1 cellular context compared by ENCODE assay signal in genomic region chr3:4264040-4264439, GRCh38.
TF ChIP-seq lines count a peak whose summit lies in the region.

No MANE protein-coding gene starts in this region.

TF ChIP-seq in GM23338, 12 proteins besides CTCF, POLR2A, EP300 and RAD21 (continued from another document):
- TF ChIP-seq ZNF462 (CRISPR knock-in tag; IDR thresholded peaks at IDR 0.05) (no peak), ZNF114 (CRISPR knock-in tag; IDR thresholded peaks at IDR 0.05) (no peak), EZH2phosphoT487 (IDR thresholded peaks at IDR 0.05; ENCODE audit: unreplicated experiment) (no peak), JUNB (IDR thresholded peaks at IDR 0.05; ENCODE audit: unreplicated experiment) (no peak), STAT1 (IDR thresholded peaks at IDR 0.05; ENCODE audit: unreplicated experiment) (no peak)
